Comparison of ENCODE assay signal across 11 cellular contexts in genomic region chr21:42932378-42933136, GRCh38. TPM values are rescaled to one million over a fixed set of nuclear protein-coding genes. Genes with fewer than 3 reads are reported as not detected.
DNase-seq lines count a peak whose midpoint lies in the region; ATAC-seq and TF ChIP-seq lines count a peak whose summit lies in the region.
"Not testable (repeated sequence)": the region's sequence is repeated elsewhere in the genome, so short reads cannot be mapped to it uniquely, and the experiment has no call there.
"Had no signal": no experiment of that assay in that cellular context is flagged by ENCODE, and none has a peak within 500 bp of the region (broad histone marks: within the 10 kb centered on the region; RNA-seq: fewer than 3 reads in every experiment).

No MANE protein-coding gene starts in this region.

- peak overlapping the region; percentile 49; the same call in 1 of the 2 replicates for H3K4me3 ChIP-seq in HUES6 (ENCODE audit: low read depth, low read length)
- H3K4me3 ChIP-seq in iPS-15b (ENCODE audit: low read depth, low read length), result not testable (repeated sequence)
- H3K4me3 ChIP-seq in mesodermal cell (ENCODE audit: extremely low read depth, insufficient read depth, low read length, poor library complexity, severe bottlenecking), result peak overlapping the region; percentile 24
- H3K4me3 ChIP-seq in trophoblast cell (ENCODE audit: low read depth, low read length), result peak overlapping the region; percentile 74

- WGBS in mesodermal cell (ENCODE audit: insufficient coverage in 2 of 2), 2 experiments, result 84 to 89% methylated on average over 9 to 14 of the region's 16 CpGs
- no CpG with 5 or more reads among the region's 16 CpGs for WGBS in trophoblast cell (ENCODE audit: extremely low coverage, insufficient coverage, insufficient read length)

- not testable (repeated sequence) for H3K23ac ChIP-seq in trophoblast cell (ENCODE audit: low read length)

- H3K4me3 Mint-ChIP-seq in WTC11; chondrocyte (ENCODE audit: unreplicated experiment): not testable (repeated sequence)
- H3K4me3 Mint-ChIP-seq in stimulated activated naive B cell treated with anti-CD40 and anti-IgM and Interleukin-4, amounts not matched to agents 10 μg/mL and 1 μg/mL and 100 μg/mL, for 72 hours, result peak overlapping the region; percentile 37 to 57

- H4K8ac ChIP-seq in trophoblast cell (ENCODE audit: low read depth, low read length), result peak overlapping the region; percentile 80

- peak overlapping the region; percentile 75 for H3K9ac ChIP-seq in HUES6 (ENCODE audit: low read length)
- peak overlapping the region; percentile 24 for H3K9ac ChIP-seq in iPS-15b (ENCODE audit: low read depth, low read length)
- H3K9ac ChIP-seq in trophoblast cell (ENCODE audit: low read length), result peak overlapping the region; percentile 98

- H3K4me1 ChIP-seq in HUES6 (ENCODE audit: control insufficient read depth, insufficient read depth, low read length) (peaks cover 32% of the 10 kb centered on the region), mesodermal cell (ENCODE audit: control insufficient read depth, insufficient read depth, low read length, poor library complexity, severe bottlenecking) (peaks cover 40% of the 10 kb centered on the region), trophoblast cell (ENCODE audit: control insufficient read depth in 1 of 2, insufficient read depth in 2 of 2, low read length in 2 of 2) (peaks cover 14 to 23% of the 10 kb centered on the region in 2 experiments)
- not testable (repeated sequence) for H3K4me1 ChIP-seq in iPS-15b (ENCODE audit: control insufficient read depth, insufficient read depth, low read length)

- H2BK12ac ChIP-seq in trophoblast cell (ENCODE audit: low read length), result peak overlapping the region; percentile 92

- peak overlapping the region; percentile 88 for H3K18ac ChIP-seq in trophoblast cell (ENCODE audit: low read length)

- peak overlapping the region; percentile 97 for H2BK5ac ChIP-seq in trophoblast cell (ENCODE audit: low read depth, low read length, poor library complexity)

- peaks cover 61% of the 10 kb centered on the region for H3K79me1 ChIP-seq in trophoblast cell (ENCODE audit: low read length)

- not testable (repeated sequence) for H3K36me3 ChIP-seq in HUES6 (ENCODE audit: control insufficient read depth, insufficient read depth, low read length); iPS-15b (ENCODE audit: control insufficient read depth, insufficient read depth, low read length); mesodermal cell (ENCODE audit: control insufficient read depth, insufficient read depth, low read length)
- H3K36me3 ChIP-seq in trophoblast cell (ENCODE audit: control insufficient read depth in 1 of 2, insufficient read depth in 2 of 2, low read length in 2 of 2), result peaks cover 2 to 10% of the 10 kb centered on the region in 2 experiments

- not testable (repeated sequence) for ATAC-seq in WTC11; stimulated activated naive B cell treated with anti-CD40 and anti-IgM and Interleukin-4, amounts not matched to agents 10 μg/mL and 1 μg/mL and 100 μg/mL, for 72 hours (replicated peaks)

- peak overlapping the region; percentile 95 for H3K14ac ChIP-seq in trophoblast cell (ENCODE audit: low read length)

- peak overlapping the region; percentile 97 for H4K91ac ChIP-seq in trophoblast cell (ENCODE audit: low read depth, low read length)

- not testable (repeated sequence) for H3K9me3 ChIP-seq in HUES6 (ENCODE audit: control insufficient read depth, insufficient read depth, low read depth, low read length); iPS-15b (ENCODE audit: control insufficient read depth, insufficient read depth, low read length); mesodermal cell (ENCODE audit: control insufficient read depth, low read length); trophoblast cell (ENCODE audit: insufficient read depth, low read depth, low read length)

- peak overlapping the region; percentile 57 for H3K4me2 ChIP-seq in trophoblast cell (ENCODE audit: low read length)

- H3K27me3 Mint-ChIP-seq in WTC11 (ENCODE audit: low read depth); chondrocyte (ENCODE audit: low read depth); stimulated activated naive B cell treated with anti-CD40 and anti-IgM and Interleukin-4, amounts not matched to agents 10 μg/mL and 1 μg/mL and 100 μg/mL, for 72 hours: not testable (repeated sequence)

- TF ChIP-seq CTCF in WTC11 (IDR thresholded peaks at IDR 0.05); chondrocyte (IDR thresholded peaks at IDR 0.05): not testable (repeated sequence)

- H4K12ac ChIP-seq in trophoblast cell (ENCODE audit: low read depth, low read length), result peak overlapping the region; percentile 23

- peaks cover 21% of the 10 kb centered on the region for H3K79me2 ChIP-seq in trophoblast cell (ENCODE audit: control insufficient read depth, insufficient read depth, low read length, poor library complexity)

- H3K27me3 ChIP-seq in HUES6 (ENCODE audit: control insufficient read depth, insufficient read depth, low read length); iPS-15b (ENCODE audit: control insufficient read depth, insufficient read depth, low read length); trophoblast cell (ENCODE audit: insufficient read depth, low read length): not testable (repeated sequence)

- H3K27ac Mint-ChIP-seq in WTC11 (peak overlapping the region; percentile 86), chondrocyte (ENCODE audit: unreplicated experiment) (peak overlapping the region; percentile 50)
- peak overlapping the region; percentile 72 for H3K27ac Mint-ChIP-seq in stimulated activated naive B cell treated with anti-CD40 and anti-IgM and Interleukin-4, amounts not matched to agents 10 μg/mL and 1 μg/mL and 100 μg/mL, for 72 hours

- H3K36me3 Mint-ChIP-seq in WTC11; chondrocyte (ENCODE audit: low read depth); stimulated activated naive B cell treated with anti-CD40 and anti-IgM and Interleukin-4, amounts not matched to agents 10 μg/mL and 1 μg/mL and 100 μg/mL, for 72 hours: not testable (repeated sequence)

- H3K4ac ChIP-seq in trophoblast cell (ENCODE audit: low read depth, low read length), result peak overlapping the region; percentile 98

- POLR2A ChIA-PET in WTC11 (lab: Charles Lee), result not testable (repeated sequence)

- not testable (repeated sequence) for H3K9me3 Mint-ChIP-seq in WTC11; chondrocyte (ENCODE audit: low read depth); stimulated activated naive B cell treated with anti-CD40 and anti-IgM and Interleukin-4, amounts not matched to agents 10 μg/mL and 1 μg/mL and 100 μg/mL, for 72 hours

- H2AFZ ChIP-seq in trophoblast cell (ENCODE audit: insufficient read depth, low read length, poor library complexity), result peak overlapping the region; percentile 48

- H3K4me1 Mint-ChIP-seq in WTC11, result peaks cover 59% of the 10 kb centered on the region
- H3K4me1 Mint-ChIP-seq in chondrocyte (ENCODE audit: low read depth), result not testable (repeated sequence)
- peaks cover 24 to 35% of the 10 kb centered on the region in 2 donors for H3K4me1 Mint-ChIP-seq in stimulated activated naive B cell treated with anti-CD40 and anti-IgM and Interleukin-4, amounts not matched to agents 10 μg/mL and 1 μg/mL and 100 μg/mL, for 72 hours

- CTCF ChIA-PET in WTC11 (lab: Charles Lee), result not testable (repeated sequence)

- H2BK120ac ChIP-seq in trophoblast cell (ENCODE audit: insufficient read depth, low read length, poor library complexity), result peak overlapping the region; percentile 98

- DNase-seq in WTC11 (ENCODE audit: low spot score); stimulated activated naive B cell treated with anti-CD40 and anti-IgM and Interleukin-4, amounts not matched to agents 10 μg/mL and 1 μg/mL and 100 μg/mL, for 72 hours: not testable (repeated sequence)
- DNase-seq in chondrocyte (ENCODE audit: low spot score) (peak; percentile 63), trophoblast cell (peak in 1 of 2 donors; percentile 48)

- H2AK5ac ChIP-seq in trophoblast cell (ENCODE audit: low read length), result peak overlapping the region; percentile 49

- H3K27ac ChIP-seq in HUES6 (ENCODE audit: low read depth, low read length) (peak overlapping the region; percentile 59; the same call in 1 of the 2 replicates), mesodermal cell (ENCODE audit: low read depth, low read length, severe bottlenecking) (peak overlapping the region; percentile 87), trophoblast cell (ENCODE audit: low read depth, low read length) (peak overlapping the region; percentile 99)

RNA-seq across cellular contexts. Expression of gene ERVH48-1, which starts 7.1 kb away (rescaled TPM):
- total RNA-seq in WTC11 (2021) (14.7 to 26.6 TPM (median 26.1 TPM) in 3 replicates), chondrocyte (not detected in 3 replicates)
- polyA plus RNA-seq in mesodermal cell (2013, experiment 1 of 2), result 34.9 TPM
- polyA plus RNA-seq in mesodermal cell (2013, experiment 2 of 2), result 42.0 TPM
- polyA plus RNA-seq in trophoblast cell (2013), result 132 and 143 TPM in 2 replicates
- total RNA-seq: HFFc6, NCI-H460, RPMI7951 had no signal
- polyA plus RNA-seq: CD14-positive monocyte had no signal

RNA-seq across cellular contexts. Expression of gene NDUFV3, which starts 39.4 kb away (rescaled TPM):
- total RNA-seq in WTC11 (2021) (28.5 to 32.6 TPM (median 30.9 TPM) in 3 replicates), chondrocyte (41.7 to 50.6 TPM (median 42.9 TPM) in 3 replicates)
- polyA plus RNA-seq in mesodermal cell (2013, experiment 1 of 2), result 30.8 TPM
- polyA plus RNA-seq in mesodermal cell (2013, experiment 2 of 2), result 28.9 TPM
- 27.2 and 27.8 TPM in 2 replicates for polyA plus RNA-seq in trophoblast cell (2013)

RNA-seq across cellular contexts. Expression of gene PKNOX1, which starts 41.8 kb away (rescaled TPM):
- total RNA-seq in WTC11 (2021) (21.2 to 25.2 TPM (median 23.0 TPM) in 3 replicates), chondrocyte (12.0 to 12.9 TPM (median 12.0 TPM) in 3 replicates)
- polyA plus RNA-seq in mesodermal cell (2013, experiment 1 of 2), result 24.1 TPM
- 22.2 TPM for polyA plus RNA-seq in mesodermal cell (2013, experiment 2 of 2)
- 13.4 and 13.7 TPM in 2 replicates for polyA plus RNA-seq in trophoblast cell (2013)

RNA-seq across cellular contexts. Expression of gene WDR4, which starts 53.2 kb away (rescaled TPM):
- total RNA-seq in WTC11 (2021) (41.5 to 42.6 TPM (median 42.2 TPM) in 3 replicates), chondrocyte (9.6 to 12.2 TPM (median 11.5 TPM) in 3 replicates)
- 6.7 TPM for polyA plus RNA-seq in mesodermal cell (2013, experiment 1 of 2)
- polyA plus RNA-seq in mesodermal cell (2013, experiment 2 of 2), result 7.6 TPM
- 9.7 and 10.0 TPM in 2 replicates for polyA plus RNA-seq in trophoblast cell (2013)

Comparison
In these comparisons a context has a peak if more than half of its experiments do, and no peak if none do; other contexts are left out.
1. H3K9ac ChIP-seq: peak in every context shown above with its lines; median percentile 98 in trophoblast cell; 75 in HUES6; 24 in iPS-15b.
2. RNA of gene ERVH48-1, which starts 7.1 kb away (total RNA-seq): 14.7 to 26.6 TPM in WTC11; not detected in chondrocyte; every median in the first group is over 10 times any median in the second.
3. Peak in every context shown above with its lines, with median percentiles within 50 percentile points of each other: H3K27ac ChIP-seq and H3K27ac Mint-ChIP-seq.